Comparison of ENCODE assay signal across 8 cellular contexts in the genomic region with DNA sequence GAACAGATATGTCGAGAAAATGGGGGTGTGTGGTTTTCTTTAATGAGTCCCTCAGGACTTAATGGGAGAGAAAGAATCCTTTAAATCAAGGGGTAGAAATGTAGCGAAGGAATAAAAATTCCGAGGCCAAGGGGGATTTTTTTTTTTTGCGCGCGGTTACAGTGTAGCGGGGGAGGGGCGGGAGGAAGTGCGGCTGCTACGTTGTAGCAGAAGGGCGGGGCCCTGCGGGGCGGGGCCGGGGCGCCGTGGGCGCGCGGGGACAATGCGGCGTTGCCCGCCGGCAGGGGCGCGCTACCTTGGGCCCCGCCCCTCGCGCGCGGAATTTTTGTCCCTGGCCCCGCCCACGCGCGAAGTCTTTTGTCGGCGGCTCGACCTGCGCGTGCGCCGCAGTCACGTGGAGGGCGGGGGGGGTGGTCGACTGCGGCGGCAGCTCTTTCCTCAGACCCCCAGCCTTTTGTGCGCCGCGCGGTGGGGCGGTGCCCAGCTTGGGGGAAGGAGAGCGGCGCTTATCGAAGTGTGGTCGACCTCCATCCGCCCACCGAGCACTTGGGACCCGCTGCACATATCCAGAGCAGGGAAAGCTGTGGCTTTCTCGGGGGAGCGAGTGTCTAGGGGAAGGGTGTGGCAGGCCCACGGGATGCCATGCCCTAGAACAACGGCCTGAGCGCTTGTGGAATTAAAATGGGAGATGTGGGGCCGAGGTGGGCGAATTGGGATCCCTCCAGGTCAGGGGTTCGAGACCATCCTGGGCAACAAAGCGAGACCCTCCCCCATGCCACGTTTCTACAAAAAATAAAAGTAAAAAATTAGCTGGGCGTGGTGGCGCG.
DNase-seq lines count a peak whose midpoint lies in the region; ATAC-seq and TF ChIP-seq lines count a peak whose summit lies in the region.

No MANE protein-coding gene starts in this region.

- H3K27ac Mint-ChIP-seq in nephron, result peak overlapping the region; percentile 97 to 99 (median 99)

- H3K4me1 Mint-ChIP-seq in nephron, result peaks cover 58% of the 10 kb centered on the region

- peaks cover 27% of the 10 kb centered on the region for H3F3A ChIP-seq in Loucy (ENCODE audit: low read depth)

- no peaks in the 10 kb centered on the region for H3K27me3 Mint-ChIP-seq in nephron (ENCODE audit: low read depth)

- H3K9me3 ChIP-seq in Loucy (ENCODE audit: insufficient read depth, low read depth, low read length) (no peaks in the 10 kb centered on the region), RWPE2 (ENCODE audit: severe bottlenecking) (no peaks in the 10 kb centered on the region)

- peaks cover 85% of the 10 kb centered on the region for H3K79me2 ChIP-seq in Loucy (ENCODE audit: insufficient read depth, low read length)

- H3K36me3 ChIP-seq in Loucy (ENCODE audit: insufficient read depth, low read length) (peaks cover 48% of the 10 kb centered on the region), RWPE2 (ENCODE audit: low read depth) (peaks cover 53% of the 10 kb centered on the region)

- H3K9me3 Mint-ChIP-seq in nephron, result no peaks in the 10 kb centered on the region

- H3K4me1 ChIP-seq in Loucy (ENCODE audit: insufficient read depth, low read length, poor library complexity, severe bottlenecking) (peaks cover 44% of the 10 kb centered on the region), RWPE2 (ENCODE audit: insufficient read depth, poor library complexity, severe bottlenecking) (peaks cover 21% of the 10 kb centered on the region)

- H3K4me2 ChIP-seq in Loucy (ENCODE audit: low read depth, low read length, poor library complexity, severe bottlenecking), result peak overlapping the region; percentile 100

- H3K4me3 ChIP-seq in Loucy (ENCODE audit: low read length, poor library complexity, severe bottlenecking), result peak overlapping the region; percentile 98
- peak overlapping the region; percentile 89 for H3K4me3 ChIP-seq in RWPE2 (ENCODE audit: severe bottlenecking)
- peak overlapping the region; percentile 88 for H3K4me3 ChIP-seq in fibroblast of pulmonary artery (replicated peaks; ENCODE audit: low read depth, low read length)

- no peaks in the 10 kb centered on the region for H3K9me2 ChIP-seq in Loucy (replicated peaks; ENCODE audit: low read depth, low read length)

- H2AFZ ChIP-seq in Loucy (ENCODE audit: low read length), result no peak overlapping the region

- no peak for ATAC-seq in RWPE2 (ENCODE audit: low read depth)

- DNase-seq in AG08396 (ENCODE audit: low spot score), result peak; percentile 92
- peak; percentile 82 for DNase-seq in RWPE2 (ENCODE audit: low spot score)
- peak; percentile 98 for DNase-seq in activated T-helper 9 cell treated with anti-CD3 and anti-CD28 coated beads, Interleukin-2, amount 50 U/mL, for 16 hours (ENCODE audit: low read depth)
- peak; percentile 94 for DNase-seq in fibroblast of pulmonary artery (ENCODE audit: low read depth)
- DNase-seq in stimulated activated naive CD4-positive, alpha-beta T cell treated with Interleukin-2 at 50 U/mL for 16 hours (lab: John Stamatoyannopoulos, UW), result peak; percentile 95

- H3K9ac ChIP-seq in Loucy (ENCODE audit: low read depth, low read length, poor library complexity, severe bottlenecking), result peak overlapping the region; percentile 100

- peaks cover 52% of the 10 kb centered on the region for H4K20me1 ChIP-seq in Loucy (ENCODE audit: insufficient read depth, low read length, poor library complexity, severe bottlenecking)

- H3K27me3 ChIP-seq in Loucy (ENCODE audit: insufficient read depth, low read length, poor library complexity, severe bottlenecking) (peaks cover 15% of the 10 kb centered on the region), RWPE2 (ENCODE audit: insufficient read depth, poor library complexity, severe bottlenecking) (no peaks in the 10 kb centered on the region)

- H3K27ac ChIP-seq in RWPE2 (ENCODE audit: poor library complexity, severe bottlenecking), result peak overlapping the region; percentile 96

- H3K4me3 Mint-ChIP-seq in nephron, result peak overlapping the region; percentile 99

- TF ChIP-seq POLR2A in GM19193 (IDR thresholded peaks at IDR 0.05; ENCODE audit: extremely low read depth, insufficient read depth, insufficient read length), result peak; percentile 70

- peak; percentile 25; the same call in 1 of the 2 replicates for TF ChIP-seq CTCF in Loucy (conservative IDR thresholded peaks at IDR 0.05; ENCODE audit: low read length)
- peak; percentile 37 for TF ChIP-seq CTCF in RWPE2 (IDR thresholded peaks at IDR 0.05; ENCODE audit: poor library complexity, severe bottlenecking)
- no peak for TF ChIP-seq CTCF in fibroblast of pulmonary artery (IDR thresholded peaks at IDR 0.05; ENCODE audit: low read length, missing control alignments)
- peak; percentile 43 to 44 (median 44) for TF ChIP-seq CTCF in nephron (IDR thresholded peaks at IDR 0.05; ENCODE audit: unreplicated experiment in 3 of 3)

- H3K36me3 Mint-ChIP-seq in nephron (ENCODE audit: low read depth), result peaks cover 47% of the 10 kb centered on the region
